Comparison of ENCODE assay signal across 15 cellular contexts in genomic region chr11:100851584-100852152, GRCh38.
DNase-seq lines count a peak whose midpoint lies in the region; ATAC-seq, FAIRE-seq and TF ChIP-seq lines count a peak whose summit lies in the region.
"Had no signal": no experiment of that assay in that cellular context is flagged by ENCODE, and none has a peak within 500 bp of the region (broad histone marks: within the 10 kb centered on the region; RNA-seq: fewer than 3 reads in every experiment).

No MANE protein-coding gene starts in this region.

- H3K27me3 ChIP-seq in HCT116 (ENCODE audit: insufficient read depth, low read length) (no peaks in the 10 kb centered on the region), mammary epithelial cell (ENCODE audit: insufficient read depth, low read length) (no peaks in the 10 kb centered on the region), keratinocyte (ENCODE audit: control insufficient read depth, extremely low read depth, insufficient read depth, low read length) (no peaks in the 10 kb centered on the region), trophoblast cell (ENCODE audit: insufficient read depth, low read length) (no peaks in the 10 kb centered on the region)

- TF ChIP-seq POLR2A in HCT116 (IDR thresholded peaks at IDR 0.05; ENCODE audit: borderline replicate concordance, extremely low read depth, insufficient read depth, insufficient read length), result no peak

- no peak for TF ChIP-seq RAD21 in HCT116 (IDR thresholded peaks at IDR 0.05; ENCODE audit: low read depth)

- H3K27ac ChIP-seq in HCT116 (ENCODE audit: low read depth, low read length) (no peak overlapping the region), mammary epithelial cell (ENCODE audit: insufficient read depth, low read depth, low read length) (peak overlapping the region; percentile 18), keratinocyte (ENCODE audit: control insufficient read depth, insufficient read depth, low read length) (peak overlapping the region; percentile 39), trophoblast cell (ENCODE audit: low read depth, low read length) (no peak overlapping the region)
- H3K27ac ChIP-seq: GM23248 had no signal

- ATAC-seq in HCT116 (no peak), T-helper 17 cell (no peak)
- no peak for ATAC-seq in activated CD8-positive, alpha-beta T cell treated with anti-CD3 and anti-CD28 coated beads for 36 hours

- H4K12ac ChIP-seq in trophoblast cell (ENCODE audit: low read depth, low read length), result no peak overlapping the region

- H3K23ac ChIP-seq in trophoblast cell (ENCODE audit: low read length), result no peak overlapping the region

- H3K4me2 ChIP-seq in HCT116 (ENCODE audit: low read length), result peak overlapping the region; percentile 45
- no peak overlapping the region for H3K4me2 ChIP-seq in mammary epithelial cell (ENCODE audit: insufficient read depth, low read depth, low read length)
- peak overlapping the region; percentile 2 for H3K4me2 ChIP-seq in keratinocyte (ENCODE audit: control insufficient read depth, extremely low read depth, insufficient read depth, low read depth, low read length)
- H3K4me2 ChIP-seq in trophoblast cell (ENCODE audit: low read length), result no peak overlapping the region

- H2AK5ac ChIP-seq in trophoblast cell (ENCODE audit: low read length), result no peak overlapping the region

- H3K9me3 Mint-ChIP-seq in activated CD8-positive, alpha-beta T cell treated with anti-CD3 and anti-CD28 coated beads for 36 hours, result peaks cover under 1% of the 10 kb centered on the region

- H4K20me1 ChIP-seq in HCT116 (ENCODE audit: insufficient read depth) (no peaks in the 10 kb centered on the region), mammary epithelial cell (ENCODE audit: insufficient read depth, low read length) (no peaks in the 10 kb centered on the region), keratinocyte (ENCODE audit: control insufficient read depth, extremely low read depth, insufficient read depth, low read length) (no peaks in the 10 kb centered on the region)

- H3K18ac ChIP-seq in trophoblast cell (ENCODE audit: low read length), result no peak overlapping the region

- no peaks in the 10 kb centered on the region for H3K36me3 Mint-ChIP-seq in activated CD8-positive, alpha-beta T cell treated with anti-CD3 and anti-CD28 coated beads for 36 hours (ENCODE audit: low read depth)
- no peaks in the 10 kb centered on the region for H3K36me3 Mint-ChIP-seq in T-helper 17 cell (ENCODE audit: low read depth)

- H2BK120ac ChIP-seq in trophoblast cell (ENCODE audit: insufficient read depth, low read length, poor library complexity), result no peak overlapping the region

- no TSS peak for BruUV-seq in HCT116 (replicated peaks; lab: Mats Ljungman, UMichigan)
- no TSS peak for BruUV-seq in mammary epithelial cell (replicated peaks; lab: Mats Ljungman, UMichigan)

- H3K4me3 ChIP-seq in HCT116 (replicated peaks in 1 of 2; ENCODE audit: low read depth in 1 of 2, low read length in 2 of 2) (no peak overlapping the region), mammary epithelial cell (replicated peaks in 1 of 3; ENCODE audit: insufficient read depth in 1 of 3, low read depth in 2 of 3, low read length in 3 of 3) (no peak overlapping the region), keratinocyte (ENCODE audit: control insufficient read depth in 2 of 3, extremely low read depth in 1 of 3, insufficient read depth in 2 of 3, low read depth in 1 of 3, low read length in 3 of 3) (no peak overlapping the region), trophoblast cell (ENCODE audit: low read depth, low read length) (no peak overlapping the region)
- H3K4me3 ChIP-seq: GM23248 had no signal

- H3K27me3 Mint-ChIP-seq in activated CD8-positive, alpha-beta T cell treated with anti-CD3 and anti-CD28 coated beads for 36 hours, result no peaks in the 10 kb centered on the region
- H3K27me3 Mint-ChIP-seq in T-helper 17 cell, result no peaks in the 10 kb centered on the region
- H3K27me3 Mint-ChIP-seq: B cell; CD4-positive, alpha-beta T cell had no signal

- H3K9me2 ChIP-seq in HCT116 (ENCODE audit: insufficient read depth), result no peaks in the 10 kb centered on the region

- no peaks in the 10 kb centered on the region for H3K79me1 ChIP-seq in trophoblast cell (ENCODE audit: low read length)

- no peaks in the 10 kb centered on the region for H3K9me1 ChIP-seq in keratinocyte (ENCODE audit: control insufficient read depth, extremely low read depth, insufficient read depth, low read length)

- 8% methylated on average over 5 of the region's 5 CpGs for WGBS in mammary epithelial cell (ENCODE audit: low coverage, missing lambda C conversion rate)
- no CpG with 5 or more reads among the region's 5 CpGs for WGBS in trophoblast cell (ENCODE audit: extremely low coverage, insufficient coverage, insufficient read length)

- in situ Hi-C loops in mammary epithelial cell (cut with MboI; ENCODE audit: low sequenced_read_pairs in 2 of 2), result loop anchor here (5.0 to 10.0 kb wide), 3 partner anchors 77 to 274 kb away; partner anchors contain the start of gene ARHGAP42 (in 1 of the 2)

- no peak overlapping the region for H2BK5ac ChIP-seq in trophoblast cell (ENCODE audit: low read depth, low read length, poor library complexity)

- CTCF ChIA-PET in HCT116 (lab: Charles Lee) (no interaction called here), mammary epithelial cell (lab: Charles Lee; ENCODE audit: low non-redundant PET) (no interaction called here)
- CTCF ChIA-PET in activated CD8-positive, alpha-beta T cell treated with anti-CD3 and anti-CD28 coated beads for 36 hours (lab: Charles Lee), result interaction anchor here (1.4 kb wide), 1 partner anchor 275 kb away, joined by 3 read pairs; no protein-coding TSS in a partner anchor

- H3K4me3 Mint-ChIP-seq in activated CD8-positive, alpha-beta T cell treated with anti-CD3 and anti-CD28 coated beads for 36 hours, result no peak overlapping the region
- H3K4me3 Mint-ChIP-seq in T-helper 17 cell, result no peak overlapping the region
- H3K4me3 Mint-ChIP-seq: B cell; CD4-positive, alpha-beta T cell had no signal

- no peak overlapping the region for H4K91ac ChIP-seq in trophoblast cell (ENCODE audit: low read depth, low read length)

- H3K4me1 Mint-ChIP-seq in activated CD8-positive, alpha-beta T cell treated with anti-CD3 and anti-CD28 coated beads for 36 hours (ENCODE audit: low read depth), result no peaks in the 10 kb centered on the region
- H3K4me1 Mint-ChIP-seq in T-helper 17 cell, result no peaks in the 10 kb centered on the region
- H3K4me1 Mint-ChIP-seq: B cell had no signal

- intact Hi-C loops in HCT116 (cut with micrococcal nuclease) (no loop called here), mammary epithelial cell (cut with micrococcal nuclease) (loop anchor here (2.0 kb wide), 1 partner anchor 75 kb away; no protein-coding TSS in a partner anchor)
- intact Hi-C loops in activated CD8-positive, alpha-beta T cell treated with anti-CD3 and anti-CD28 coated beads for 36 hours (cut with micrococcal nuclease), result loop anchor here (10.0 kb wide), 2 partner anchors 167 to 277 kb away; partner anchors contain the start of gene ARHGAP42

- POLR2A ChIA-PET in HCT116 (lab: Charles Lee), result no interaction called here
- POLR2A ChIA-PET in activated CD8-positive, alpha-beta T cell treated with anti-CD3 and anti-CD28 coated beads for 36 hours (lab: Charles Lee), result no interaction called here

- H3K4ac ChIP-seq in trophoblast cell (ENCODE audit: low read depth, low read length), result no peak overlapping the region

- H3K27ac Mint-ChIP-seq in activated CD8-positive, alpha-beta T cell treated with anti-CD3 and anti-CD28 coated beads for 36 hours, result no peak overlapping the region
- no peak overlapping the region for H3K27ac Mint-ChIP-seq in T-helper 17 cell
- H3K27ac Mint-ChIP-seq: B cell; CD4-positive, alpha-beta T cell had no signal

- H3K9ac ChIP-seq in HCT116 (ENCODE audit: low read length) (0 out of 2 replicates have a peak overlapping the region, but pooled peaks have one; percentile 1), mammary epithelial cell (ENCODE audit: insufficient read depth, low read length) (no peak overlapping the region), keratinocyte (ENCODE audit: control insufficient read depth, extremely low read depth, insufficient read depth, low read length) (no peak overlapping the region), trophoblast cell (ENCODE audit: low read length) (no peak overlapping the region)
- H3K9ac ChIP-seq: GM23248 had no signal

- H2AFZ ChIP-seq in HCT116 (ENCODE audit: low read depth, low read length, poor library complexity, severe bottlenecking) (no peak overlapping the region), mammary epithelial cell (ENCODE audit: low read depth, low read length) (no peak overlapping the region), keratinocyte (ENCODE audit: control insufficient read depth, low read length) (no peak overlapping the region), trophoblast cell (ENCODE audit: insufficient read depth, low read length, poor library complexity) (no peak overlapping the region)
- H2AFZ ChIP-seq: GM23248 had no signal

- no peak overlapping the region for H2BK12ac ChIP-seq in trophoblast cell (ENCODE audit: low read length)

- TF ChIP-seq CTCF in HCT116 (IDR thresholded peaks at IDR 0.05 in 2 of 3, conservative IDR thresholded peaks at IDR 0.05 in 1 of 3; ENCODE audit: borderline replicate concordance in 1 of 3, insufficient read depth in 1 of 3, low read depth in 2 of 3, low read length in 2 of 3) (no peak), mammary epithelial cell (conservative IDR thresholded peaks at IDR 0.05 in 1 of 2, IDR thresholded peaks at IDR 0.05 in 1 of 2; ENCODE audit: extremely low read depth in 1 of 2, insufficient read depth in 1 of 2, low read depth in 1 of 2, low read length in 2 of 2) (no peak), keratinocyte (optimal IDR thresholded peaks at IDR 0.05 in 1 of 3, IDR thresholded peaks at IDR 0.05 in 1 of 3, conservative IDR thresholded peaks at IDR 0.05 in 1 of 3; ENCODE audit: extremely low read depth in 1 of 3, insufficient read depth in 2 of 3, low read length in 3 of 3) (no peak)
- TF ChIP-seq CTCF in activated CD8-positive, alpha-beta T cell treated with anti-CD3 and anti-CD28 coated beads for 36 hours (IDR thresholded peaks at IDR 0.05), result no peak

- DNase-seq in HCT116 (ENCODE audit: low read depth, low spot score), result no peak
- peak; percentile 49 for DNase-seq in mammary epithelial cell
- peak; percentile 53 for DNase-seq in keratinocyte (ENCODE audit: low read depth, low spot score)
- peak; percentile 77 to 91 for DNase-seq in trophoblast cell
- no peak for DNase-seq in RKO (ENCODE audit: low spot score)
- DNase-seq in activated CD8-positive, alpha-beta T cell treated with anti-CD3 and anti-CD28 coated beads for 36 hours, result no peak
- DNase-seq in T-helper 17 cell, result no peak
- DNase-seq: C1 segment of cervical spinal cord; CD4-positive, alpha-beta T cell; DMS79 had no signal

- RAD21 ChIA-PET in HCT116 (lab: Charles Lee; ENCODE audit: low non-redundant PET in 1 of 2, low total read pairs in 2 of 2, uncharacterized antibody in 2 of 2, unreplicated experiment in 2 of 2), result interaction anchor here in 1 of 2 experiments (1.3 kb wide), 1 partner anchor 275 kb away, joined by 4 read pairs; no protein-coding TSS in a partner anchor

- H3K36me3 ChIP-seq in HCT116 (ENCODE audit: control insufficient read depth in 1 of 2, insufficient read depth in 2 of 2, low read length in 2 of 2), result no peaks in the 10 kb centered on the region
- H3K36me3 ChIP-seq in mammary epithelial cell (ENCODE audit: insufficient read depth, low read length), result no peaks in the 10 kb centered on the region
- no peaks in the 10 kb centered on the region for H3K36me3 ChIP-seq in keratinocyte (ENCODE audit: control insufficient read depth in 2 of 2, extremely low read depth in 1 of 2, insufficient read depth in 2 of 2, low read length in 2 of 2)
- no peaks in the 10 kb centered on the region for H3K36me3 ChIP-seq in trophoblast cell (ENCODE audit: control insufficient read depth in 1 of 2, insufficient read depth in 2 of 2, low read length in 2 of 2)

- no peak overlapping the region for H3K14ac ChIP-seq in trophoblast cell (ENCODE audit: low read length)

- H3K9me3 ChIP-seq in HCT116 (ENCODE audit: control insufficient read depth in 1 of 2, insufficient read depth in 1 of 2, low read depth in 1 of 2, low read length in 2 of 2) (no peaks in the 10 kb centered on the region), mammary epithelial cell (replicated peaks; ENCODE audit: insufficient read depth, low read length) (no peaks in the 10 kb centered on the region), keratinocyte (ENCODE audit: control insufficient read depth, low read depth, low read length) (no peaks in the 10 kb centered on the region), trophoblast cell (ENCODE audit: insufficient read depth, low read depth, low read length) (no peaks in the 10 kb centered on the region), T-helper 17 cell (ENCODE audit: control insufficient read depth, low read length, poor library complexity, severe bottlenecking) (no peaks in the 10 kb centered on the region)

- H3K79me2 ChIP-seq in HCT116 (ENCODE audit: insufficient read depth, low read length) (no peaks in the 10 kb centered on the region), mammary epithelial cell (ENCODE audit: insufficient read depth, low read length) (no peaks in the 10 kb centered on the region), keratinocyte (ENCODE audit: control insufficient read depth, insufficient read depth, low read length) (no peaks in the 10 kb centered on the region), trophoblast cell (ENCODE audit: control insufficient read depth, insufficient read depth, low read length, poor library complexity) (no peaks in the 10 kb centered on the region)

- dilution Hi-C loops in mammary epithelial cell (cut with HindIII; ENCODE audit: low sequenced_read_pairs), result no loop called here
- dilution Hi-C loops in keratinocyte (cut with MboI; ENCODE audit: extremely low pct_ligation_motif_present, low sequenced_read_pairs), result loop anchor here (25.0 kb wide), 1 partner anchor 264 kb away; no protein-coding TSS in a partner anchor

- H4K8ac ChIP-seq in trophoblast cell (ENCODE audit: low read depth, low read length), result no peak overlapping the region

- peak; percentile 63 for FAIRE-seq in keratinocyte (lab: Jason Lieb, UNC)
- FAIRE-seq: A204.1, G401.6, H54 had no signal

- H3K4me1 ChIP-seq in HCT116 (ENCODE audit: control insufficient read depth in 1 of 2, insufficient read depth in 2 of 2, low read length in 2 of 2) (peaks cover 0 to 36% of the 10 kb centered on the region in 2 experiments; a peak in 2 of 4 replicates), mammary epithelial cell (ENCODE audit: insufficient read depth, low read length) (peaks cover 14% of the 10 kb centered on the region), keratinocyte (ENCODE audit: control insufficient read depth, extremely low read depth, insufficient read depth, low read length) (peaks cover 10% of the 10 kb centered on the region), trophoblast cell (ENCODE audit: control insufficient read depth in 1 of 2, insufficient read depth in 2 of 2, low read length in 2 of 2) (no peaks in the 10 kb centered on the region)

Comparison
In these comparisons a context has a peak if more than half of its experiments do, and no peak if none do; other contexts are left out.
1. DNase-seq: peak in mammary epithelial cell (single experiment), keratinocyte (single experiment) and trophoblast cell (2 of 2); none in HCT116 (single experiment), RKO (single experiment), activated CD8-positive, alpha-beta T cell treated with anti-CD3 and anti-CD28 coated beads for 36 hours (single experiment) and T-helper 17 cell (0 of 3).
2. H3K27ac ChIP-seq: peak in mammary epithelial cell (single experiment) and keratinocyte (single experiment); none in HCT116 (single experiment) and trophoblast cell (single experiment).
3. H3K4me2 ChIP-seq: peak in HCT116 (single experiment) and keratinocyte (single experiment); none in mammary epithelial cell (single experiment) and trophoblast cell (single experiment).